9 cellular contexts compared by ENCODE assay signal in the genomic region with DNA sequence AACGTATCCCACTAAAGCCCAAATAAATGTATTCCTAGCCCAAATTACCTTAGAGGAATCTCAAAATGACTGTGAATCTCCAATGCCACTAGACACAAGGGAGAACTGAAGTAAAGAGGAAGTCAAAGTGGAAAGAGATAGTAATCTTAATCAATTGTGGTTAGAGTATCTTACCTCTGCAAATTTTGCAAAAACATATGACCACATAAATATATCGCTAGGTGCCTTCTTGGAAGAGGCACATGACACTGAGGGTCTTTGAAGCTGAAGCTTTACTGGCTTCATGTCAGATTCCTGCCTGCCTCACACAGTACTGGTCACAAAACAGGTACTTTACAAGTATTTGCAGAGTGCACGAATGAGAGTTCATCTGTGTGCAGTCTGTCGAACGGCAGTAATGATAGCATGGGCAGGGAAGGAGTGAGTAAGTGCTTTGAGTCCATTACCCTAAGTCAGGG.
DNase-seq lines count a peak whose midpoint lies in the region; ATAC-seq and TF ChIP-seq lines count a peak whose summit lies in the region.
"Had no signal": no experiment of that assay in that cellular context is flagged by ENCODE, and none has a peak within 500 bp of the region (broad histone marks: within the 10 kb centered on the region; RNA-seq: fewer than 3 reads in every experiment).

No MANE protein-coding gene starts in this region.

- POLR2A ChIA-PET in activated CD8-positive, alpha-beta T cell treated with anti-CD3 and anti-CD28 coated beads for 36 hours (lab: Charles Lee): interaction anchor here (1.1 to 1.9 kb wide), 2 partner anchors 10 to 37 kb away, joined by 3 to 5 read pairs; no protein-coding TSS in a partner anchor

- H3K4me3 Mint-ChIP-seq in activated CD8-positive, alpha-beta T cell treated with anti-CD3 and anti-CD28 coated beads for 36 hours: no peak overlapping the region

- H3K36me3 Mint-ChIP-seq in activated CD8-positive, alpha-beta T cell treated with anti-CD3 and anti-CD28 coated beads for 36 hours (ENCODE audit: low read depth): peaks cover 6% of the 10 kb centered on the region

- CTCF ChIA-PET in activated CD8-positive, alpha-beta T cell treated with anti-CD3 and anti-CD28 coated beads for 36 hours (lab: Charles Lee): interaction anchor here (0.7 to 1.7 kb wide), 6 partner anchors 9 to 319 kb away, joined by 3 to 4 read pairs (median 3); a partner anchor contains a TSS

- no peaks in the 10 kb centered on the region for H3K27me3 Mint-ChIP-seq in activated CD8-positive, alpha-beta T cell treated with anti-CD3 and anti-CD28 coated beads for 36 hours

- peak; percentile 22 for DNase-seq in activated T-cell treated with anti-CD3 and anti-CD28 coated beads, Interleukin-2, amount 50 U/mL, for 1 hour
- no peak for DNase-seq in activated T-cell treated with anti-CD3 and anti-CD28 coated beads for 4 hours
- peak in 43 of 76 experiments; percentile 4 to 75 (median 33) for DNase-seq in HUDEP-2 (lab: John Stamatoyannopoulos, UW; ENCODE audit: unreplicated experiment in 76 of 76)
- DNase-seq in activated CD8-positive, alpha-beta T cell treated with anti-CD3 and anti-CD28 coated beads for 36 hours: peak; percentile 39
- DNase-seq in stimulated activated naive CD4-positive, alpha-beta T cell (lab: John Stamatoyannopoulos, UW): peak in 4 of 6 experiments; percentile 11 to 76 (median 68)
- no peak for DNase-seq in NCI-H1105 (lab: John Stamatoyannopoulos, UW)
- no peak for DNase-seq in NCI-H446 (lab: John Stamatoyannopoulos, UW)
- DNase-seq: islet precursor cell had no signal

- ATAC-seq in activated CD8-positive, alpha-beta T cell treated with anti-CD3 and anti-CD28 coated beads for 36 hours: peak; percentile 92
- no peak for ATAC-seq in HG03025 (IDR thresholded peaks at IDR 0.05; ENCODE audit: low FRiP score, unreplicated experiment)

- intact Hi-C loops in activated CD8-positive, alpha-beta T cell treated with anti-CD3 and anti-CD28 coated beads for 36 hours (cut with micrococcal nuclease): loop anchor here (10.0 kb wide), 1 partner anchor 273 kb away; no protein-coding TSS in a partner anchor

- peaks cover 16% of the 10 kb centered on the region for H3K9me3 Mint-ChIP-seq in activated CD8-positive, alpha-beta T cell treated with anti-CD3 and anti-CD28 coated beads for 36 hours

- TF ChIP-seq CTCF in activated CD8-positive, alpha-beta T cell treated with anti-CD3 and anti-CD28 coated beads for 36 hours (IDR thresholded peaks at IDR 0.05): no peak

- H3K27ac Mint-ChIP-seq in activated CD8-positive, alpha-beta T cell treated with anti-CD3 and anti-CD28 coated beads for 36 hours: no peak overlapping the region

- peaks cover 40% of the 10 kb centered on the region for H3K4me1 Mint-ChIP-seq in activated CD8-positive, alpha-beta T cell treated with anti-CD3 and anti-CD28 coated beads for 36 hours (ENCODE audit: low read depth)

Comparison
In these comparisons a context has a peak if more than half of its experiments do, and no peak if none do; other contexts are left out.
1. DNase-seq: peak in activated T-cell treated with anti-CD3 and anti-CD28 coated beads, Interleukin-2, amount 50 U/mL, for 1 hour (single experiment), HUDEP-2 (43 of 76), activated CD8-positive, alpha-beta T cell treated with anti-CD3 and anti-CD28 coated beads for 36 hours (single experiment) and stimulated activated naive CD4-positive, alpha-beta T cell (4 of 6); none in activated T-cell treated with anti-CD3 and anti-CD28 coated beads for 4 hours (single experiment), NCI-H1105 (single experiment) and NCI-H446 (0 of 2).